In the genomic region with DNA sequence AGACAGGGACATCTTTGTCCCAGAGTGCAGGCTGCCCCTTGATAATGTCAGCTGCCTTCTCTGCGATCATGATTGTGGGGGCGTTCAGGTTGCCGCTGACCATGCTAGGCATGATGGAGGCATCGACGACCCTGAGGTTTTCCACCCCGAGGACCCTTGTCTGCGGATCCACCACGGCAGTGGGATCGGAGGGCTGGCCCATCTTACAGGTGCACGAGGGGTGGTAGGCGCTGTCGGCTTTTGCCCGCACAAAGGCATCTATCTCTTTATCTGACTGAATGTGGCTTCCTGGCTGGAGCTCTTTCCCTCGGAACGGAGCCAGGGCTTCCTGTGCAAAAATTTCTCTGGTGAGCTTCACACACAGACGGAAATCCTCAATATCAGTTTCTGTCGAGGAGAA, we compare ENCODE assay signal across 18 cellular contexts. TPM values are rescaled to one million over a fixed set of nuclear protein-coding genes. Genes with fewer than 3 reads are reported as not detected.
DNase-seq lines count a peak whose midpoint lies in the region; FAIRE-seq and TF ChIP-seq lines count a peak whose summit lies in the region.
"Had no signal": no experiment of that assay in that cellular context is flagged by ENCODE, and none has a peak within 500 bp of the region (broad histone marks: within the 10 kb centered on the region; RNA-seq: fewer than 3 reads in every experiment).

No MANE protein-coding gene starts in this region.

- H3K9me3 ChIP-seq in KOPT-K1 (ENCODE audit: insufficient read depth, low read length, poor library complexity, severe bottlenecking) (no peaks in the 10 kb centered on the region), kidney (ENCODE audit: control insufficient read depth in 1 of 2, low read length in 2 of 2) (no peaks in the 10 kb centered on the region), stomach (no peaks in the 10 kb centered on the region), SJCRH30 (replicated peaks) (no peaks in the 10 kb centered on the region)

- DNase-seq in 8988T (peak; percentile 3), kidney (peak; percentile 57), stomach (peak; percentile 24), GM10266 (ENCODE audit: extremely low spot score) (no peak), SJCRH30 (no peak), NCI-H187 (lab: John Stamatoyannopoulos, UW) (no peak)
- DNase-seq: ACHN, AML-193, DMS 273 treated with DMSO at 0.1 percent for 48 hours, EL, NCI-H1436, NCI-H2029 treated with DMSO at 0.1 percent for 48 hours, NCI-H2171 treated with DMSO at 0.1 percent for 48 hours, NCI-H82 had no signal

- H3K4me3 ChIP-seq in kidney (ENCODE audit: low read length in 2 of 2) (no peak overlapping the region), stomach (no peak overlapping the region), SJCRH30 (no peak overlapping the region)
- H3K4me3 ChIP-seq: K562 had no signal

- intact Hi-C loops in kidney (cut with DNase I): no loop called here
- intact Hi-C loops in stomach (cut with DNase I; ENCODE audit: low total_unique reads): no loop called here

- WGBS in stomach, 5 donors: 82 to 89% (median 87%) methylated on average over 17 of the region's 17 CpGs

- no peak for FAIRE-seq in kidney (lab: Jason Lieb, UNC)
- FAIRE-seq: H1, K562 had no signal

- TF ChIP-seq POLR2A in stomach (IDR thresholded peaks at IDR 0.05): no peak

- TF ChIP-seq CTCF in kidney (IDR thresholded peaks at IDR 0.05; ENCODE audit: borderline replicate concordance, extremely low read depth, insufficient read depth) (no peak), stomach (IDR thresholded peaks at IDR 0.05) (no peak), GM10266 (IDR thresholded peaks at IDR 0.05; ENCODE audit: control insufficient read depth, insufficient read depth, low read depth, missing control alignments) (no peak)

- H3K27me3 ChIP-seq in stomach (no peaks in the 10 kb centered on the region), SJCRH30 (no peaks in the 10 kb centered on the region)

- H3K4me1 ChIP-seq in kidney (ENCODE audit: control insufficient read depth in 1 of 2, insufficient read depth in 1 of 2, low read depth in 1 of 2, low read length in 2 of 2) (no peaks in the 10 kb centered on the region), stomach (no peaks in the 10 kb centered on the region), SJCRH30 (peaks cover 22% of the 10 kb centered on the region)

- H3K36me3 ChIP-seq in KOPT-K1 (ENCODE audit: insufficient read depth, low read length): no peaks in the 10 kb centered on the region
- H3K36me3 ChIP-seq in kidney (ENCODE audit: control insufficient read depth in 1 of 2, insufficient read depth in 2 of 2, low read length in 2 of 2): peaks cover 22 to 51% of the 10 kb centered on the region in 2 donors
- peaks cover 9 to 71% (median 68%) of the 10 kb centered on the region in 4 donors for H3K36me3 ChIP-seq in stomach
- H3K36me3 ChIP-seq in SJCRH30: no peaks in the 10 kb centered on the region

- TF ChIP-seq EP300 in stomach (IDR thresholded peaks at IDR 0.05): no peak

- H3K27ac ChIP-seq in KOPT-K1 (ENCODE audit: low read depth, low read length, poor library complexity, severe bottlenecking) (peak overlapping the region; percentile 52), kidney (ENCODE audit: low read depth in 2 of 2, low read length in 2 of 2) (no peak overlapping the region), stomach (no peak overlapping the region), SJCRH30 (no peak overlapping the region)

- H3K9ac ChIP-seq in kidney (ENCODE audit: low read length in 2 of 2): no peak overlapping the region

RNA-seq across cellular contexts. Expression of gene CHDH, which starts 28.4 kb away (rescaled TPM):
- total RNA-seq in kidney: 33.4 TPM
- polyA plus RNA-seq in kidney (ENCODE audit: insufficient read depth, low read depth, low replicate concordance): 26.5 TPM
- 100 to 1,000 TPM in 1 of 5 donors, 10 to 100 TPM in 2, 1 to 10 TPM in 2; 8.2 to 385 (median 13.4) TPM for total RNA-seq in stomach
- polyA plus RNA-seq in stomach: 1 to 10 TPM; 1.7 to 3.7 (median 3.4) TPM
- 0.41 and 0.42 TPM in 2 replicates for total RNA-seq in SJCRH30 (2014; rRNA removed; shearing (Covaris generic))
- polyA plus RNA-seq: CD14-positive monocyte had no signal

RNA-seq across cellular contexts. Expression of gene IL17RB, which starts 28.6 kb away (rescaled TPM):
- total RNA-seq in kidney: 27.7 TPM
- polyA plus RNA-seq in kidney (ENCODE audit: insufficient read depth, low read depth, low replicate concordance): 87.4 TPM
- total RNA-seq in stomach: 10 to 100 TPM in 1 of 5 donors, 1 to 10 TPM in 4; 2.5 to 34.2 (median 3.5) TPM
- 1 to 10 TPM in 2 of 3 donors, under 1 TPM in 1; 0.61 to 4.5 (median 3.1) TPM for polyA plus RNA-seq in stomach
- not detected in 2 replicates for total RNA-seq in SJCRH30 (2014; rRNA removed; shearing (Covaris generic))

Comparison
In these comparisons a context has a peak if more than half of its experiments do, and no peak if none do; other contexts are left out.
1. DNase-seq: peak in 8988T (single experiment), kidney (single experiment) and stomach (single experiment); none in GM10266 (single experiment), SJCRH30 (0 of 2) and NCI-H187 (0 of 2).